Comparison of ENCODE assay signal across 20 cellular contexts in genomic region chr4:16055454-16055853, GRCh38. TPM values are rescaled to one million over a fixed set of nuclear protein-coding genes. Genes with fewer than 3 reads are reported as not detected.
"Had no signal": no experiment of that assay in that cellular context is flagged by ENCODE, and none has a peak within 500 bp of the region (broad histone marks: within the 10 kb centered on the region; RNA-seq: fewer than 3 reads in every experiment).

No MANE protein-coding gene starts in this region.

- H3K27ac ChIP-seq: esophagus muscularis mucosa, heart left ventricle, lower lobe of right lung, tibial nerve had no signal

- H3K27me3 ChIP-seq: ascending aorta, esophagus muscularis mucosa, heart left ventricle, tibial nerve had no signal

- H3K4me3 ChIP-seq: adrenal gland, ascending aorta, esophagus muscularis mucosa, heart left ventricle, lower lobe of right lung, tibial nerve had no signal

- ATAC-seq: activated naive CD4-positive, alpha-beta T cell treated with anti-CD3 and anti-CD28 coated beads, Interleukin-2, amount 50 U/mL, for 72 hours; effector memory CD8-positive, alpha-beta T cell; lower lobe of right lung; naive thymus-derived CD8-positive, alpha-beta T cell; T-cell had no signal

- H3K27ac Mint-ChIP-seq: activated naive CD4-positive, alpha-beta T cell treated with anti-CD3 and anti-CD28 coated beads, Interleukin-2, amount 50 U/mL, for 72 hours; effector memory CD8-positive, alpha-beta T cell; progenitor cell of endocrine pancreas; stimulated activated naive CD8-positive, alpha-beta T cell treated with anti-CD3 and anti-CD28 coated beads, Interleukin-15, Interleukin-2, amounts not matched to agents 100 ng/mL and 50 ng/mL, for 24 hours; T-helper 2 cell treated with Interferon-gamma antibody and Interleukin-4, amounts not matched to agents 5 μg/mL and 100 μg/mL, for 36 hours had no signal

- FAIRE-seq: frontal cortex, kidney had no signal

- H3K4me1 Mint-ChIP-seq: T-cell had no signal

- H3K27me3 Mint-ChIP-seq: progenitor cell of endocrine pancreas had no signal

- DNase-seq: activated gamma-delta T cell treated with Interleukin-2 at 50 U/mL for 16 hours; activated T-cell treated with anti-CD3 and anti-CD28 coated beads, Interleukin-2, amount 50 U/mL, for 1 hour; adrenal gland; central memory CD4-positive, alpha-beta T cell; effector memory CD8-positive, alpha-beta T cell; heart left ventricle; kidney; lower lobe of right lung; naive thymus-derived CD8-positive, alpha-beta T cell; stimulated activated CD4-positive, alpha-beta T cell treated with anti-CD3 and anti-CD28 coated beads, Interleukin-4, amount 100 ng/mL, for 1 hour; T-cell had no signal

- H3K36me3 ChIP-seq: adrenal gland, ascending aorta, esophagus muscularis mucosa, heart left ventricle, lower lobe of right lung, tibial nerve had no signal

- H3K36me3 Mint-ChIP-seq: activated naive CD4-positive, alpha-beta T cell treated with anti-CD3 and anti-CD28 coated beads, Interleukin-2, amount 50 U/mL, for 72 hours; naive thymus-derived CD8-positive, alpha-beta T cell; T-cell had no signal

- H3K4me3 Mint-ChIP-seq: effector memory CD8-positive, alpha-beta T cell; naive thymus-derived CD8-positive, alpha-beta T cell; stimulated activated naive CD8-positive, alpha-beta T cell treated with anti-CD3 and anti-CD28 coated beads, Interleukin-15, Interleukin-2, amounts not matched to agents 100 ng/mL and 50 ng/mL, for 24 hours; T-cell; T-helper 2 cell treated with Interferon-gamma antibody and Interleukin-4, amounts not matched to agents 5 μg/mL and 100 μg/mL, for 36 hours had no signal

- H3K9me3 ChIP-seq: adrenal gland, ascending aorta, esophagus muscularis mucosa, heart left ventricle, lower lobe of right lung, tibial nerve had no signal

- H3K9me3 Mint-ChIP-seq: activated naive CD4-positive, alpha-beta T cell treated with anti-CD3 and anti-CD28 coated beads, Interleukin-2, amount 50 U/mL, for 72 hours; effector memory CD8-positive, alpha-beta T cell; naive thymus-derived CD8-positive, alpha-beta T cell; stimulated activated naive CD8-positive, alpha-beta T cell treated with anti-CD3 and anti-CD28 coated beads, Interleukin-15, Interleukin-2, amounts not matched to agents 100 ng/mL and 50 ng/mL, for 24 hours; T-cell; T-helper 2 cell treated with Interferon-gamma antibody and Interleukin-4, amounts not matched to agents 5 μg/mL and 100 μg/mL, for 36 hours had no signal

RNA-seq across cellular contexts. Expression of gene PROM1, which starts 28.4 kb away (rescaled TPM):
- total RNA-seq: naive thymus-derived CD8-positive, alpha-beta T cell; osteoblast; tibial nerve had no signal
- polyA plus RNA-seq: naive thymus-derived CD8-positive, alpha-beta T cell had no signal
